ENCODE assay signal across 6 cellular contexts in genomic region chr19:39398297-39398864, GRCh38. TPM values are rescaled to one million over a fixed set of nuclear protein-coding genes. Genes with fewer than 3 reads are reported as not detected.
A peak's percentile ranks its signal among the peaks of the same experiment; 100 is the strongest.
DNase-seq lines count a peak whose midpoint lies in the region; ATAC-seq and TF ChIP-seq lines count a peak whose summit lies in the region.

No MANE protein-coding gene starts in this region.

- peak overlapping the region; percentile 98 for H3K27ac Mint-ChIP-seq in CD4-positive, alpha-beta T cell
- peak overlapping the region; percentile 92 to 95 for H3K27ac Mint-ChIP-seq in T-cell

- peaks cover 34 to 60% (median 52%) of the 10 kb centered on the region in 4 donors for H3K4me1 ChIP-seq in esophagus muscularis mucosa
- peaks cover 13% of the 10 kb centered on the region for H3K4me1 ChIP-seq in smooth muscle cell (ENCODE audit: low read depth)

- H3K9ac ChIP-seq in smooth muscle cell (ENCODE audit: low read depth): peak overlapping the region; percentile 63

- 60% methylated on average over 10 of the region's 11 CpGs for WGBS in esophagus muscularis mucosa
- 80% methylated on average over 11 of the region's 11 CpGs for WGBS in smooth muscle cell (ENCODE audit: low lambda C conversion rate)

- peak; percentile 16 for TF ChIP-seq POLR2A in esophagus muscularis mucosa (IDR thresholded peaks at IDR 0.05; ENCODE audit: low read depth)

- no peak overlapping the region for H2AFZ ChIP-seq in smooth muscle cell (ENCODE audit: low read depth)

- H3K79me2 ChIP-seq in smooth muscle cell (ENCODE audit: low read depth): peaks cover 8% of the 10 kb centered on the region

- H3K36me3 ChIP-seq in esophagus muscularis mucosa (peaks cover 10 to 37% (median 32%) of the 10 kb centered on the region in 4 donors), smooth muscle cell (ENCODE audit: low read depth) (no peaks in the 10 kb centered on the region)

- TF ChIP-seq EP300 in esophagus muscularis mucosa (IDR thresholded peaks at IDR 0.05): peak; percentile 41

- TF ChIP-seq CTCF in CD4-positive, alpha-beta T cell (IDR thresholded peaks at IDR 0.05): no peak
- TF ChIP-seq CTCF in esophagus muscularis mucosa (IDR thresholded peaks at IDR 0.05) (no peak), smooth muscle cell (IDR thresholded peaks at IDR 0.05; ENCODE audit: borderline replicate concordance, insufficient read depth, poor library complexity, severe bottlenecking) (no peak)

- H3F3A ChIP-seq in smooth muscle cell (ENCODE audit: low read depth): peaks cover 26% of the 10 kb centered on the region

- intact Hi-C loops in CD4-positive, alpha-beta T cell (cut with DNase I, micrococcal nuclease): loop anchor here in 1 of 2 experiments (1.0 to 5.0 kb wide), 2 partner anchors 134 to 274 kb away; partner anchors contain the start of gene EID2B
- intact Hi-C loops in esophagus muscularis mucosa (cut with DNase I): loop anchor here (1.0 kb wide), 1 partner anchor 14 kb away; the partner anchor contains the start of gene PLEKHG2

- H3K36me3 Mint-ChIP-seq in CD4-positive, alpha-beta T cell (ENCODE audit: low read depth): peaks cover 50% of the 10 kb centered on the region
- H3K36me3 Mint-ChIP-seq in T-cell: peaks cover 19% of the 10 kb centered on the region

- H3K9me3 ChIP-seq in CD4-positive, alpha-beta T cell (ENCODE audit: control insufficient read depth, low read length): no peaks in the 10 kb centered on the region
- H3K9me3 ChIP-seq in esophagus muscularis mucosa: no peaks in the 10 kb centered on the region
- no peaks in the 10 kb centered on the region for H3K9me3 ChIP-seq in smooth muscle cell (replicated peaks; ENCODE audit: low read depth)

- no peak for ATAC-seq in CD4-positive, alpha-beta T cell (ENCODE audit: poor library complexity)
- peak in 1 of 4 experiments; percentile 17 for ATAC-seq in T-cell (replicated peaks in 1 of 4)

- POLR2A ChIA-PET in CD4-positive, alpha-beta T cell (lab: Charles Lee): interaction anchor here (0.8 to 5.3 kb wide), 10 partner anchors 9 to 104 kb away, joined by 3 to 126 read pairs (median 4); partner anchors contain the start of genes GMFG, PLEKHG2, RPS16 and SAMD4B
- POLR2A ChIA-PET in T-cell (lab: Charles Lee): interaction anchor here (0.6 to 3.0 kb wide), 7 partner anchors 9 to 59 kb away, joined by 3 to 12 read pairs (median 4); partner anchors contain the start of genes RPS16 (in 2 of the 2) and PLEKHG2 (in 1 of the 2)

- H3K4me2 ChIP-seq in smooth muscle cell: peak overlapping the region; percentile 9

- H3K4me3 ChIP-seq in esophagus muscularis mucosa: peak overlapping the region in 3 of 4 donors; percentile 1 to 23 (median 10)
- no peak overlapping the region for H3K4me3 ChIP-seq in smooth muscle cell

- CTCF ChIA-PET in CD4-positive, alpha-beta T cell (lab: Charles Lee): interaction anchor here (0.9 to 4.2 kb wide), 12 partner anchors 9 to 135 kb away, joined by 3 to 102 read pairs (median 6); partner anchors contain the start of genes EID2B, GMFG, PLEKHG2 and RPS16
- CTCF ChIA-PET in T-cell (lab: Charles Lee): interaction anchor here (0.6 to 2.7 kb wide), 6 partner anchors 10 to 181 kb away, joined by 3 to 22 read pairs (median 8); partner anchors contain the start of gene RPS16 (in 1 of the 2)

- H3K4me1 Mint-ChIP-seq in CD4-positive, alpha-beta T cell (ENCODE audit: low read depth): peaks cover 53% of the 10 kb centered on the region
- peaks cover 61 to 65% (median 62%) of the 10 kb centered on the region in 3 donors for H3K4me1 Mint-ChIP-seq in T-cell

- H3K27ac ChIP-seq in CD4-positive, alpha-beta T cell (ENCODE audit: low read depth, low read length): peak overlapping the region; percentile 100
- H3K27ac ChIP-seq in esophagus muscularis mucosa (replicated peaks in 1 of 4) (peak overlapping the region; percentile 88 to 100 (median 99)), smooth muscle cell (ENCODE audit: low read depth) (peak overlapping the region; percentile 89)

- H3K9me3 Mint-ChIP-seq in CD4-positive, alpha-beta T cell: no peaks in the 10 kb centered on the region
- no peaks in the 10 kb centered on the region for H3K9me3 Mint-ChIP-seq in T-cell

- H3K4me3 Mint-ChIP-seq in CD4-positive, alpha-beta T cell: no peak overlapping the region
- peak overlapping the region; percentile 57 to 71 (median 69) for H3K4me3 Mint-ChIP-seq in T-cell

- H3K27me3 ChIP-seq in CD4-positive, alpha-beta T cell (ENCODE audit: control insufficient read depth, insufficient read depth, low read length): no peaks in the 10 kb centered on the region
- no peaks in the 10 kb centered on the region for H3K27me3 ChIP-seq in esophagus muscularis mucosa
- no peaks in the 10 kb centered on the region for H3K27me3 ChIP-seq in smooth muscle cell (ENCODE audit: low read depth)

- peak in 6 of 10 experiments; percentile 28 to 56 (median 44) for DNase-seq in CD4-positive, alpha-beta T cell
- peak in 17 of 34 experiments; percentile 20 to 65 (median 39) for DNase-seq in T-cell
- DNase-seq in esophagus muscularis mucosa (ENCODE audit: extremely low spot score): no peak
- DNase-seq in smooth muscle cell (lab: John Stamatoyannopoulos, UW; ENCODE audit: unreplicated experiment): no peak
- DNase-seq in OCI-M2 (lab: John Stamatoyannopoulos, UW; ENCODE audit: unreplicated experiment): no peak
- DNase-seq in NCI-H2227 treated with DMSO at 0.1 percent for 48 hours (lab: John Stamatoyannopoulos, UW): no peak

- H3K27me3 Mint-ChIP-seq in CD4-positive, alpha-beta T cell: no peaks in the 10 kb centered on the region
- no peaks in the 10 kb centered on the region for H3K27me3 Mint-ChIP-seq in T-cell

- H4K20me1 ChIP-seq in smooth muscle cell (ENCODE audit: low read depth): no peaks in the 10 kb centered on the region

RNA-seq across cellular contexts. Expression of gene MED29, which starts 7.2 kb away (rescaled TPM):
- total RNA-seq in CD4-positive, alpha-beta T cell: 10 to 100 TPM; 45.0 to 46.1 TPM
- total RNA-seq in T-cell: 10 to 100 TPM; 42.0 to 48.7 (median 47.0) TPM
- total RNA-seq in esophagus muscularis mucosa: 10 to 100 TPM; 24.9 to 58.0 (median 38.3) TPM
- 23.0 and 23.8 TPM in 2 replicates for total RNA-seq in smooth muscle cell
- polyA plus RNA-seq in smooth muscle cell: 36.3 and 37.7 TPM in 2 replicates

RNA-seq across cellular contexts. Expression of gene PAF1, which starts 7.5 kb away (rescaled TPM):
- 100 to 1,000 TPM in 1 of 2 experiments, 10 to 100 TPM in 1; 99.6 to 101 TPM for total RNA-seq in CD4-positive, alpha-beta T cell
- total RNA-seq in T-cell (10 to 100 TPM; 43.0 to 96.1 (median 45.9) TPM), esophagus muscularis mucosa (10 to 100 TPM; 31.6 to 47.2 (median 41.5) TPM), smooth muscle cell (27.8 and 29.8 TPM in 2 replicates)
- polyA plus RNA-seq in smooth muscle cell: 35.8 and 42.7 TPM in 2 replicates

RNA-seq across cellular contexts. Expression of gene ZFP36, which starts 8.3 kb away (rescaled TPM):
- total RNA-seq in CD4-positive, alpha-beta T cell: 1,000 to 10,000 TPM; 1,278 to 1,362 TPM
- total RNA-seq in T-cell: 1,000 to 10,000 TPM in 1 of 5 donors, 100 to 1,000 TPM in 4; 208 to 1,013 (median 233) TPM
- total RNA-seq in esophagus muscularis mucosa: 100 to 1,000 TPM; 135 to 577 (median 196) TPM
- 31.5 and 44.7 TPM in 2 replicates for total RNA-seq in smooth muscle cell
- 281 and 303 TPM in 2 replicates for polyA plus RNA-seq in smooth muscle cell

RNA-seq across cellular contexts. Expression of gene PLEKHG2, which starts 14.1 kb away (rescaled TPM):
- total RNA-seq in CD4-positive, alpha-beta T cell: 10 to 100 TPM; 80.6 to 81.4 TPM
- total RNA-seq in T-cell (10 to 100 TPM; 25.2 to 88.1 (median 36.7) TPM), esophagus muscularis mucosa (10 to 100 TPM; 16.7 to 38.4 (median 22.2) TPM), smooth muscle cell (16.3 and 42.2 TPM in 2 replicates)
- polyA plus RNA-seq in smooth muscle cell: 33.0 and 51.9 TPM in 2 replicates

RNA-seq across cellular contexts. Expression of gene RPS16, which starts 37.4 kb away (rescaled TPM):
- 1,000 to 10,000 TPM; 4,625 to 4,839 TPM for total RNA-seq in CD4-positive, alpha-beta T cell
- total RNA-seq in T-cell: 1,000 to 10,000 TPM; 3,669 to 4,521 (median 4,268) TPM
- 1,000 to 10,000 TPM; 1,316 to 2,441 (median 1,971) TPM for total RNA-seq in esophagus muscularis mucosa
- 82.2 and 97.1 TPM in 2 replicates for total RNA-seq in smooth muscle cell
- polyA plus RNA-seq in smooth muscle cell: 539 and 567 TPM in 2 replicates

Comparison
In these comparisons a context has a peak if more than half of its experiments do, and no peak if none do; other contexts are left out.
1. DNase-seq: peak in CD4-positive, alpha-beta T cell (6 of 10); none in esophagus muscularis mucosa (single experiment), smooth muscle cell (single experiment), OCI-M2 (single experiment) and NCI-H2227 treated with DMSO at 0.1 percent for 48 hours (single experiment).
2. Peak in every context shown above with its lines, with median percentiles within 50 percentile points of each other: H3K27ac ChIP-seq.